ENCODE assay signal across 13 cellular contexts in the genomic region with DNA sequence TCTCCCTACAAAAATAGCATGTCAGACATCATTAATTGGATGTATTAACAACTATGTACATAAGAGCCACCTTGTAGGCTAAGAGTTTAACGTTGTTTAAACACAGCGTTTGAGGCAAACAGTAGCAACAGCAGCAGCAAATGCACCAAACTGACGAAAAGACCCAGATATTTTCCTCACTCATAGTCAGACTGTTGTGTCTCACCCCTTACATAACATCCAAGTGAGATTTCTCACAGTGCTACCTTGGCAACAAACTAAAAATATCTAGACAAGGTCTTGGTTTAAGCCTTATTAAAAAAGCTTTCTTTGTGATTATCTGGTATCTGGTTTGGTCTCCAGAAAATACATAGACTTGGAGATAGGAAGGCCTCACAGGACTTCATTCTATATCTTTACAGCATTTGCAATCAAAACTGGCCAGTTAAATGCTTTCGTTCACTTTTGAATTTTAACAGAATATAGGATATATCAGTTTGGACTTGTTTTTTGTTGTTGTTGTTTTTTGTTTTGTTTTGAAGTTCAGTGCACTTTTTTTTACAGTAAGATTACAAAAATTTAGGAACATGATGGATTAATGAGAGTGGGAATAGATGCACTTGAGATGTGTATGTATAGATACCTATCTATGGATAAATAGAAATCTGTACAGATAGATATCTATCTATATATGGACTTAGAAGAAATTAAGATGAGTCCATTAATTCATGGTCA. TPM values are rescaled to one million over a fixed set of nuclear protein-coding genes. Genes with fewer than 3 reads are reported as not detected.
DNase-seq lines count a peak whose midpoint lies in the region; ATAC-seq and TF ChIP-seq lines count a peak whose summit lies in the region.
"Had no signal": no experiment of that assay in that cellular context is flagged by ENCODE, and none has a peak within 500 bp of the region (broad histone marks: within the 10 kb centered on the region; RNA-seq: fewer than 3 reads in every experiment).

No MANE protein-coding gene starts in this region.

- H3K36me3 Mint-ChIP-seq in natural killer cell, result no peaks in the 10 kb centered on the region

- ATAC-seq in heart left ventricle (no peak), left ventricle myocardium superior (no peak), natural killer cell (no peak)
- ATAC-seq: activated CD8-positive, alpha-beta T cell treated with anti-CD3 and anti-CD28 coated beads for 36 hours had no signal

- H3K27me3 ChIP-seq in heart left ventricle, result peaks cover 0 to 21% (median 0%) of the 10 kb centered on the region in 9 donors
- peaks cover 36% of the 10 kb centered on the region for H3K27me3 ChIP-seq in transverse colon

- TF ChIP-seq CTCF in heart left ventricle (IDR thresholded peaks at IDR 0.05) (no peak), coronary artery (IDR thresholded peaks at IDR 0.05) (no peak), natural killer cell (IDR thresholded peaks at IDR 0.05) (no peak), transverse colon (IDR thresholded peaks at IDR 0.05) (no peak)

- no peaks in the 10 kb centered on the region for H3K36me3 ChIP-seq in heart left ventricle
- no peaks in the 10 kb centered on the region for H3K36me3 ChIP-seq in transverse colon

- 52 to 72% (median 61%) methylated on average over 4 of the region's 4 CpGs for WGBS in heart left ventricle, 4 donors
- WGBS in transverse colon (ENCODE audit: low coverage in 1 of 2), 2 donors, result 72 to 75% methylated on average over 4 of the region's 4 CpGs

- in situ Hi-C loops in transverse colon (cut with MboI; ENCODE audit: low pct_ligation_motif_present in 1 of 4, low pct_unique_long_range_greater_than_20kb in 1 of 4, low sequenced_read_pairs in 3 of 4), result loop anchor here in 3 of 4 donors (25.0 kb wide), 2 partner anchors 292 to 517 kb away; no protein-coding TSS in a partner anchor

- H3K9me3 ChIP-seq in heart left ventricle, result no peaks in the 10 kb centered on the region
- H3K9me3 ChIP-seq in transverse colon, result no peaks in the 10 kb centered on the region

- TF ChIP-seq EP300 in transverse colon (IDR thresholded peaks at IDR 0.05; ENCODE audit: low read depth), result no peak

- peak overlapping the region; percentile 78 for H3K4me3 Mint-ChIP-seq in natural killer cell

- peaks cover 18 to 34% of the 10 kb centered on the region in 2 donors for H3K4me1 Mint-ChIP-seq in natural killer cell

- H3K27me3 Mint-ChIP-seq in natural killer cell (ENCODE audit: low read depth in 2 of 2), result peaks cover 52 to 69% of the 10 kb centered on the region in 2 donors

- H3K4me1 ChIP-seq in heart left ventricle (peaks cover 0 to 49% (median 28%) of the 10 kb centered on the region in 12 donors), transverse colon (peaks cover 5 to 45% (median 19%) of the 10 kb centered on the region in 4 donors)

- H3K4me3 ChIP-seq in heart left ventricle (peak overlapping the region in 7 of 12 donors; percentile 68 to 84 (median 73)), coronary artery (peak overlapping the region; percentile 83), transverse colon (no peak overlapping the region)

- DNase-seq in heart left ventricle, result no peak
- no peak for DNase-seq in left ventricle myocardium superior
- no peak for DNase-seq in coronary artery (ENCODE audit: low spot score)
- no peak for DNase-seq in natural killer cell
- DNase-seq in transverse colon, result no peak
- no peak for DNase-seq in erythroblast (lab: John Stamatoyannopoulos, UW)
- DNase-seq in LoVo (ENCODE audit: low spot score), result no peak
- DNase-seq in stimulated activated CD4-positive, alpha-beta T cell treated with anti-CD3 and anti-CD28 coated beads, Interleukin-4, amount 100 ng/mL, for 4 hours, result no peak
- DNase-seq: activated CD8-positive, alpha-beta T cell treated with anti-CD3 and anti-CD28 coated beads for 36 hours; DMS153; NCI-H1092 treated with DMSO at 0.1 percent for 48 hours; NCI-H82; SW 1271 had no signal

- H3K27ac ChIP-seq in heart left ventricle (peak overlapping the region in 11 of 12 donors; percentile 28 to 98 (median 94)), coronary artery (peak overlapping the region; percentile 96 to 98), transverse colon (peak overlapping the region; percentile 86 to 96 (median 90))

- intact Hi-C loops in heart left ventricle (cut with DNase I) (loop anchor here in 8 of 10 donors (2.0 to 10.0 kb wide), 10 partner anchors 74 to 534 kb away; a partner anchor contains a TSS), left ventricle myocardium superior (cut with micrococcal nuclease) (no loop called here), natural killer cell (cut with micrococcal nuclease) (no loop called here), transverse colon (cut with DNase I; ENCODE audit: low total_unique reads) (loop anchor here (5.0 kb wide), 1 partner anchor 77 kb away; a partner anchor contains a TSS)

- no peaks in the 10 kb centered on the region for H3K9me3 Mint-ChIP-seq in natural killer cell
- H3K9me3 Mint-ChIP-seq: activated CD8-positive, alpha-beta T cell treated with anti-CD3 and anti-CD28 coated beads for 36 hours had no signal

- no peak overlapping the region for H3K27ac Mint-ChIP-seq in natural killer cell
- H3K27ac Mint-ChIP-seq: activated CD8-positive, alpha-beta T cell treated with anti-CD3 and anti-CD28 coated beads for 36 hours had no signal

- no peak for TF ChIP-seq POLR2A in heart left ventricle (IDR thresholded peaks at IDR 0.05)
- TF ChIP-seq POLR2A in transverse colon (IDR thresholded peaks at IDR 0.05), result no peak
- no peak for TF ChIP-seq POLR2A in erythroblast (IDR thresholded peaks at IDR 0.05; ENCODE audit: low read length)

RNA-seq across cellular contexts. Expression of a gene that starts 4.1 kb away (rescaled TPM):
- total RNA-seq in heart left ventricle (10 to 100 TPM in 7 of 9 donors, 1 to 10 TPM in 2; 8.3 to 66.0 (median 32.2) TPM), left ventricle myocardium superior (35.9 TPM), natural killer cell (1 to 10 TPM in 1 of 3 donors, under 1 TPM in 1, not detected in 1; 0.09 to 3.7 TPM), transverse colon (10 to 100 TPM in 3 of 4 donors, not detected in 1; 12.2 to 22.8 (median 18.1) TPM)
- 1 to 10 TPM; 6.8 to 8.8 TPM for polyA plus RNA-seq in heart left ventricle
- total RNA-seq: activated CD8-positive, alpha-beta T cell treated with anti-CD3 and anti-CD28 coated beads for 36 hours had no signal

Comparison
In these comparisons a context has a peak if more than half of its experiments do, and no peak if none do; other contexts are left out.
1. intact Hi-C loops: an anchor here in heart left ventricle (2.0 to 10.0 kb wide) and transverse colon (5.0 kb wide); none called in left ventricle myocardium superior and natural killer cell.
2. H3K4me3 ChIP-seq: peak in heart left ventricle (7 of 12) and coronary artery (single experiment); none in transverse colon (0 of 4).
3. Peak in every context shown above with its lines, with median percentiles within 50 percentile points of each other: H3K27ac ChIP-seq.